ENCODE assay signal across 19 cellular contexts in genomic region chr2:239608723-239609122, GRCh38.
"Had no signal": no experiment of that assay in that cellular context is flagged by ENCODE, and none has a peak within 500 bp of the region (broad histone marks: within the 10 kb centered on the region; RNA-seq: fewer than 3 reads in every experiment).

No MANE protein-coding gene starts in this region.

- H3K4me1 ChIP-seq: body of pancreas, esophagus muscularis mucosa, parathyroid adenoma, thyroid gland, uterus had no signal

- DNase-seq: activated CD4-positive, alpha-beta T cell treated with anti-CD3 and anti-CD28 coated beads for 36 hours; activated CD4-positive, alpha-beta T cell treated with anti-CD3 and anti-CD28 coated beads, Interleukin-2, amount 50 U/mL, for 48 hours; activated naive CD4-positive, alpha-beta T cell treated with anti-CD3 and anti-CD28 coated beads for 36 hours; activated T-cell treated with anti-CD3 and anti-CD28 coated beads, Interleukin-2, amount 50 U/mL, for 24 hours; cortex of kidney; heart right ventricle; left ventricle myocardium superior; mesenchymal stem cell; stimulated activated CD4-positive, alpha-beta T cell treated with anti-CD3 and anti-CD28 coated beads, Interleukin-1b, Interleukin-23, amount 100 ng/mL, for 48 hours; stimulated activated naive CD4-positive, alpha-beta T cell treated with Interleukin-2 at 50 U/mL for 16 hours; thyroid gland had no signal

- ATAC-seq: activated CD4-positive, alpha-beta T cell treated with anti-CD3 and anti-CD28 coated beads for 36 hours; body of pancreas; left ventricle myocardium superior; naive thymus-derived CD4-positive, alpha-beta T cell; T-cell; WTC11 had no signal

- H3K27me3 ChIP-seq: body of pancreas, thyroid gland, uterus had no signal

- H3K4me3 ChIP-seq: body of pancreas, esophagus muscularis mucosa, heart right ventricle, thyroid gland, uterus had no signal

- H3K36me3 ChIP-seq: esophagus muscularis mucosa, heart right ventricle, thyroid gland, uterus had no signal

- H3K36me3 Mint-ChIP-seq: T-cell, WTC11 had no signal

- H3K9me3 ChIP-seq: heart right ventricle, thyroid gland, uterus had no signal

- H3K4me3 Mint-ChIP-seq: activated CD4-positive, alpha-beta T cell treated with anti-CD3 and anti-CD28 coated beads for 36 hours; activated naive CD4-positive, alpha-beta T cell treated with anti-CD3 and anti-CD28 coated beads for 36 hours; activated T-cell treated with anti-CD3 and anti-CD28 coated beads, Interleukin-2, amount 50 U/mL, for 24 hours; naive thymus-derived CD4-positive, alpha-beta T cell; T-cell; WTC11 had no signal

- H3K27ac Mint-ChIP-seq: activated CD4-positive, alpha-beta T cell treated with anti-CD3 and anti-CD28 coated beads for 36 hours; activated naive CD4-positive, alpha-beta T cell treated with anti-CD3 and anti-CD28 coated beads for 36 hours; activated T-cell treated with anti-CD3 and anti-CD28 coated beads, Interleukin-2, amount 50 U/mL, for 24 hours; activated T-helper 2 cell treated with anti-CD3 and anti-CD28 coated beads, Interferon-gamma antibody, Interleukin-2, Interleukin-4, amounts not matched to agents 10 μg/mL and 5 μg/mL and 100 μg/mL, durations not matched to agents 14 hours and 24 hours and 36 hours; naive thymus-derived CD4-positive, alpha-beta T cell; T-cell; WTC11 had no signal

- H3K9me3 Mint-ChIP-seq: activated naive CD4-positive, alpha-beta T cell treated with anti-CD3 and anti-CD28 coated beads for 36 hours; activated T-cell treated with anti-CD3 and anti-CD28 coated beads, Interleukin-2, amount 50 U/mL, for 24 hours; activated T-helper 2 cell treated with anti-CD3 and anti-CD28 coated beads, Interferon-gamma antibody, Interleukin-2, Interleukin-4, amounts not matched to agents 10 μg/mL and 5 μg/mL and 100 μg/mL, durations not matched to agents 14 hours and 24 hours and 36 hours had no signal
